In the genomic region with DNA sequence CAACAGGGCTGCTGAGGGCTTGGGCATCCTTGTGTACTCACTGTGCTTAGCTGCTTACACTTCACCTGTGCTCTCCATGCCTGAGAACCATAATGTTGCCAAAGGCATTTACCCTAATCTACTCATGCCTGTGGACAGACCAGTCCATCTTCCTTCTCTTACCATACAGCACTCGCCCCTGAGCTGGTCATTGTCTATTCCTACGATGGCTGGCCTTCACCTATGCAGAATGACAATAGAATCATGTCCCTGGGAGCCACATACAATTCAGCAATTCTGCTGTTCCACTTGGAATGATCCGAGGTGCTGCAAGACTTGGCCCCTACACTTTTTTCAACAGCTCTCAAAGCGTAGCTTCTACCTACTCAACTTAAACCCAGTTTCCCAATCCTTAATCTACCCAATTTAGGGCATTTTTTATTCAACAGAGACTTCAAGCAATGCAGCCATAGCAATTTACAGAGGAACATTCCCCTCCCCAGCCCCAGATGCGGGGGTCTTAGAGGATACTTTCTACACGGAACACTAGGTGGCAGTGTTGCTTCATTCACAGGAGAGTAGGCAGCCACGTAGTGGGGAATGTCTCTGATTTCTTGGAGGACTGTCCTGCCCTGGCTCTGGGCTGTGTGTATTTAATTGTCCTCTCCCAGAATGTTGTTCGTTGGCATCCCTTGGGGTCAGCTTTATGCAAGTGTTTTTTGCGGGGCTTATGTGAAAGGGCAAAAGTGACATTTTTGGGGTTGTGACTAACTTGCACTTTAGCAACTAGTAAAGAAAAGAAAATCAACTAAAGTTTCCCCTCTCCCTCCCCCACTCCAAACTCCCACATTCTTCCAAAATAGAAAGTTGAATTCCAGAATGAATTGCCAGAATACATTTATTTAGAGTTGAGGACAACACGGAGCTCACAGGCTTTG, we compare ENCODE assay signal across 1 cellular context.
TF ChIP-seq lines count a peak whose summit lies in the region.

No MANE protein-coding gene starts in this region.

TF ChIP-seq in HCT116, 20 proteins besides CTCF, POLR2A, EP300 and RAD21:
- TF ChIP-seq, protein P1, sequence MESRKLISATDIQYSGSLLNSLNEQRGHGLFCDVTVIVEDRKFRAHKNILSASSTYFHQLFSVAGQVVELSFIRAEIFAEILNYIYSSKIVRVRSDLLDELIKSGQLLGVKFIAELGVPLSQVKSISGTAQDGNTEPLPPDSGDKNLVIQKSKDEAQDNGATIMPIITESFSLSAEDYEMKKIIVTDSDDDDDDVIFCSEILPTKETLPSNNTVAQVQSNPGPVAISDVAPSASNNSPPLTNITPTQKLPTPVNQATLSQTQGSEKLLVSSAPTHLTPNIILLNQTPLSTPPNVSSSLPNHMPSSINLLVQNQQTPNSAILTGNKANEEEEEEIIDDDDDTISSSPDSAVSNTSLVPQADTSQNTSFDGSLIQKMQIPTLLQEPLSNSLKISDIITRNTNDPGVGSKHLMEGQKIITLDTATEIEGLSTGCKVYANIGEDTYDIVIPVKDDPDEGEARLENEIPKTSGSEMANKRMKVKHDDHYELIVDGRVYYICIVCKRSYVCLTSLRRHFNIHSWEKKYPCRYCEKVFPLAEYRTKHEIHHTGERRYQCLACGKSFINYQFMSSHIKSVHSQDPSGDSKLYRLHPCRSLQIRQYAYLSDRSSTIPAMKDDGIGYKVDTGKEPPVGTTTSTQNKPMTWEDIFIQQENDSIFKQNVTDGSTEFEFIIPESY (IDR thresholded peaks at IDR 0.05; ENCODE audit: extremely low read depth, insufficient replicate concordance, low read length), result no peak
- TF ChIP-seq, protein P2, sequence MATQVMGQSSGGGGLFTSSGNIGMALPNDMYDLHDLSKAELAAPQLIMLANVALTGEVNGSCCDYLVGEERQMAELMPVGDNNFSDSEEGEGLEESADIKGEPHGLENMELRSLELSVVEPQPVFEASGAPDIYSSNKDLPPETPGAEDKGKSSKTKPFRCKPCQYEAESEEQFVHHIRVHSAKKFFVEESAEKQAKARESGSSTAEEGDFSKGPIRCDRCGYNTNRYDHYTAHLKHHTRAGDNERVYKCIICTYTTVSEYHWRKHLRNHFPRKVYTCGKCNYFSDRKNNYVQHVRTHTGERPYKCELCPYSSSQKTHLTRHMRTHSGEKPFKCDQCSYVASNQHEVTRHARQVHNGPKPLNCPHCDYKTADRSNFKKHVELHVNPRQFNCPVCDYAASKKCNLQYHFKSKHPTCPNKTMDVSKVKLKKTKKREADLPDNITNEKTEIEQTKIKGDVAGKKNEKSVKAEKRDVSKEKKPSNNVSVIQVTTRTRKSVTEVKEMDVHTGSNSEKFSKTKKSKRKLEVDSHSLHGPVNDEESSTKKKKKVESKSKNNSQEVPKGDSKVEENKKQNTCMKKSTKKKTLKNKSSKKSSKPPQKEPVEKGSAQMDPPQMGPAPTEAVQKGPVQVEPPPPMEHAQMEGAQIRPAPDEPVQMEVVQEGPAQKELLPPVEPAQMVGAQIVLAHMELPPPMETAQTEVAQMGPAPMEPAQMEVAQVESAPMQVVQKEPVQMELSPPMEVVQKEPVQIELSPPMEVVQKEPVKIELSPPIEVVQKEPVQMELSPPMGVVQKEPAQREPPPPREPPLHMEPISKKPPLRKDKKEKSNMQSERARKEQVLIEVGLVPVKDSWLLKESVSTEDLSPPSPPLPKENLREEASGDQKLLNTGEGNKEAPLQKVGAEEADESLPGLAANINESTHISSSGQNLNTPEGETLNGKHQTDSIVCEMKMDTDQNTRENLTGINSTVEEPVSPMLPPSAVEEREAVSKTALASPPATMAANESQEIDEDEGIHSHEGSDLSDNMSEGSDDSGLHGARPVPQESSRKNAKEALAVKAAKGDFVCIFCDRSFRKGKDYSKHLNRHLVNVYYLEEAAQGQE (IDR thresholded peaks at IDR 0.05; ENCODE audit: low read depth), result no peak
- TF ChIP-seq SP1 (IDR thresholded peaks at IDR 0.05; ENCODE audit: low read depth) (no peak), TCF7L2 (IDR thresholded peaks at IDR 0.05; ENCODE audit: borderline replicate concordance, extremely low read depth, insufficient read depth, insufficient read length) (no peak)
